ENCODE assay signal across 8 cellular contexts in genomic region chr13:46667687-46668281, GRCh38.
A peak's percentile ranks its signal among the peaks of the same experiment; 100 is the strongest.
DNase-seq lines count a peak whose midpoint lies in the region; ATAC-seq and TF ChIP-seq lines count a peak whose summit lies in the region.

No MANE protein-coding gene starts in this region.

- no peak for TF ChIP-seq CTCF in breast epithelium (IDR thresholded peaks at IDR 0.05)
- no peak for TF ChIP-seq CTCF in MCF 10A (IDR thresholded peaks at IDR 0.05; ENCODE audit: unreplicated experiment)
- TF ChIP-seq CTCF in choroid plexus epithelial cell (conservative IDR thresholded peaks at IDR 0.05; ENCODE audit: low read depth, low read length): no peak
- no peak for TF ChIP-seq CTCF in tibial artery (IDR thresholded peaks at IDR 0.05)

- no peaks in the 10 kb centered on the region for H3K27me3 Mint-ChIP-seq in MCF 10A (ENCODE audit: insufficient read depth, unreplicated experiment)
- H3K27me3 Mint-ChIP-seq in stimulated activated naive CD8-positive, alpha-beta T cell treated with anti-CD3 and anti-CD28 coated beads, Interleukin-15, Interleukin-2, amounts not matched to agents 100 ng/mL and 50 ng/mL, for 24 hours: no peaks in the 10 kb centered on the region

- H3K4me3 Mint-ChIP-seq in MCF 10A (ENCODE audit: unreplicated experiment): no peak overlapping the region
- H3K4me3 Mint-ChIP-seq in stimulated activated naive CD8-positive, alpha-beta T cell treated with anti-CD3 and anti-CD28 coated beads, Interleukin-15, Interleukin-2, amounts not matched to agents 100 ng/mL and 50 ng/mL, for 24 hours: peak overlapping the region; percentile 86

- H3K9me3 Mint-ChIP-seq in MCF 10A (ENCODE audit: unreplicated experiment): no peaks in the 10 kb centered on the region
- H3K9me3 Mint-ChIP-seq in stimulated activated naive CD8-positive, alpha-beta T cell treated with anti-CD3 and anti-CD28 coated beads, Interleukin-15, Interleukin-2, amounts not matched to agents 100 ng/mL and 50 ng/mL, for 24 hours: no peaks in the 10 kb centered on the region

- no peaks in the 10 kb centered on the region for H3K9me3 ChIP-seq in breast epithelium
- H3K9me3 ChIP-seq in tibial artery: no peaks in the 10 kb centered on the region

- no peak overlapping the region for H3K27ac Mint-ChIP-seq in MCF 10A (ENCODE audit: low read depth, unreplicated experiment)
- peak overlapping the region; percentile 87 for H3K27ac Mint-ChIP-seq in stimulated activated naive CD8-positive, alpha-beta T cell treated with anti-CD3 and anti-CD28 coated beads, Interleukin-15, Interleukin-2, amounts not matched to agents 100 ng/mL and 50 ng/mL, for 24 hours

- BruUV-seq in MCF 10A (replicated peaks; lab: Mats Ljungman, UMichigan): no TSS peak

- intact Hi-C loops in breast epithelium (cut with DNase I; ENCODE audit: low total_unique reads): no loop called here
- intact Hi-C loops in MCF 10A (cut with micrococcal nuclease): no loop called here
- intact Hi-C loops in tibial artery (cut with DNase I; ENCODE audit: low total_unique reads): no loop called here

- H3K4me3 ChIP-seq in breast epithelium: peak overlapping the region in 1 of 3 donors; percentile 43
- peak overlapping the region; percentile 28 for H3K4me3 ChIP-seq in choroid plexus epithelial cell (ENCODE audit: low read depth, low read length)
- peak overlapping the region in 1 of 2 donors; percentile 13 for H3K4me3 ChIP-seq in tibial artery

- H3K4me1 ChIP-seq in breast epithelium (peaks cover 0 to 18% of the 10 kb centered on the region in 2 donors), tibial artery (peaks cover 0 to 57% (median 40%) of the 10 kb centered on the region in 4 donors)

- H3K27me3 ChIP-seq in breast epithelium: no peaks in the 10 kb centered on the region
- H3K27me3 ChIP-seq in tibial artery: no peaks in the 10 kb centered on the region

- H3K27ac ChIP-seq in breast epithelium (peak overlapping the region; percentile 46 to 54), tibial artery (peak overlapping the region in 1 of 2 donors; percentile 48)

- no peak for TF ChIP-seq POLR2A in breast epithelium (IDR thresholded peaks at IDR 0.05)

- peaks cover 15% of the 10 kb centered on the region for H3K4me1 Mint-ChIP-seq in MCF 10A (ENCODE audit: insufficient read depth, unreplicated experiment)
- peaks cover 66% of the 10 kb centered on the region for H3K4me1 Mint-ChIP-seq in stimulated activated naive CD8-positive, alpha-beta T cell treated with anti-CD3 and anti-CD28 coated beads, Interleukin-15, Interleukin-2, amounts not matched to agents 100 ng/mL and 50 ng/mL, for 24 hours (ENCODE audit: low read depth)

- peaks cover 4% of the 10 kb centered on the region for H3K36me3 Mint-ChIP-seq in MCF 10A (ENCODE audit: insufficient read depth, unreplicated experiment)
- peaks cover 36% of the 10 kb centered on the region for H3K36me3 Mint-ChIP-seq in stimulated activated naive CD8-positive, alpha-beta T cell treated with anti-CD3 and anti-CD28 coated beads, Interleukin-15, Interleukin-2, amounts not matched to agents 100 ng/mL and 50 ng/mL, for 24 hours (ENCODE audit: low read depth)

- CTCF ChIA-PET in MCF 10A (lab: Yijun Ruan, JAX): no interaction called here

- POLR2A ChIA-PET in MCF 10A (lab: Yijun Ruan, JAX): interaction anchor here (0.7 to 1.3 kb wide), 3 partner anchors 16 to 115 kb away, joined by 3 to 4 read pairs (median 3); partner anchors contain the start of gene LRCH1

- ATAC-seq in HG03432 (IDR thresholded peaks at IDR 0.05; ENCODE audit: unreplicated experiment): peak; percentile 62

- H3K36me3 ChIP-seq in breast epithelium: no peaks in the 10 kb centered on the region
- peaks cover 0 to 22% (median 0%) of the 10 kb centered on the region in 3 donors for H3K36me3 ChIP-seq in tibial artery

- DNase-seq in breast epithelium (ENCODE audit: low spot score in 2 of 2) (no peak), MCF 10A (ENCODE audit: unreplicated experiment) (no peak), choroid plexus epithelial cell (ENCODE audit: low read depth) (no peak), tibial artery (no peak), SKM-1 (lab: John Stamatoyannopoulos, UW; ENCODE audit: unreplicated experiment) (no peak), NCI-H446 treated with DMSO at 0.1 percent for 48 hours (lab: John Stamatoyannopoulos, UW) (no peak)
